Comparison of ENCODE assay signal across 11 cellular contexts in genomic region chr9:128092199-128092977, GRCh38. TPM values are rescaled to one million over a fixed set of nuclear protein-coding genes. Genes with fewer than 3 reads are reported as not detected.
DNase-seq lines count a peak whose midpoint lies in the region; ATAC-seq and TF ChIP-seq lines count a peak whose summit lies in the region.
"Had no signal": no experiment of that assay in that cellular context is flagged by ENCODE, and none has a peak within 500 bp of the region (broad histone marks: within the 10 kb centered on the region; RNA-seq: fewer than 3 reads in every experiment).

No MANE protein-coding gene starts in this region.

- H3K9ac ChIP-seq in neural cell (ENCODE audit: low read length) = peak overlapping the region; percentile 74

- no peaks in the 10 kb centered on the region for H3K9me3 ChIP-seq in neural cell (ENCODE audit: low read length)
- H3K9me3 ChIP-seq: heart right ventricle had no signal

- no peaks in the 10 kb centered on the region for H3K9me2 ChIP-seq in neural cell (ENCODE audit: insufficient read depth, low read length)

- peak overlapping the region; percentile 62 for H3K4me3 ChIP-seq in neural cell (ENCODE audit: low read length)

- H4K20me1 ChIP-seq in neural cell (ENCODE audit: insufficient read depth) = no peaks in the 10 kb centered on the region

- H3K27me3 Mint-ChIP-seq in stimulated activated naive CD8-positive, alpha-beta T cell treated with anti-CD3 and anti-CD28 coated beads, Interleukin-15, Interleukin-2, amounts not matched to agents 100 ng/mL and 50 ng/mL, for 24 hours = no peaks in the 10 kb centered on the region

- peaks cover 30% of the 10 kb centered on the region for H3K36me3 Mint-ChIP-seq in stimulated activated naive CD8-positive, alpha-beta T cell treated with anti-CD3 and anti-CD28 coated beads, Interleukin-15, Interleukin-2, amounts not matched to agents 100 ng/mL and 50 ng/mL, for 24 hours (ENCODE audit: low read depth)

- H3K79me2 ChIP-seq in neural cell (replicated peaks; ENCODE audit: insufficient read depth, low read length) = peaks cover 31% of the 10 kb centered on the region

- peak overlapping the region; percentile 93 for H3K27ac Mint-ChIP-seq in stimulated activated naive CD8-positive, alpha-beta T cell treated with anti-CD3 and anti-CD28 coated beads, Interleukin-15, Interleukin-2, amounts not matched to agents 100 ng/mL and 50 ng/mL, for 24 hours

- DNase-seq in stimulated activated naive CD8-positive, alpha-beta T cell treated with anti-CD3 and anti-CD28 coated beads, Interleukin-15, Interleukin-2, amounts not matched to agents 100 U/mL and 50 U/mL, for 24 hours = no peak
- DNase-seq in hypothalamus (lab: John Stamatoyannopoulos, UW) (no peak), GF-D8 (lab: John Stamatoyannopoulos, UW) (no peak), HuH-7 (ENCODE audit: low spot score) (no peak)
- DNase-seq: amniotic stem cell, heart right ventricle, NCI-H1417 had no signal

- H3F3A ChIP-seq in neural cell (ENCODE audit: insufficient read depth, low read length, poor library complexity, severe bottlenecking) = peaks cover 7% of the 10 kb centered on the region

- peak overlapping the region; percentile 42 for H3K4me3 Mint-ChIP-seq in stimulated activated naive CD8-positive, alpha-beta T cell treated with anti-CD3 and anti-CD28 coated beads, Interleukin-15, Interleukin-2, amounts not matched to agents 100 ng/mL and 50 ng/mL, for 24 hours

- no peaks in the 10 kb centered on the region for H3K9me3 Mint-ChIP-seq in stimulated activated naive CD8-positive, alpha-beta T cell treated with anti-CD3 and anti-CD28 coated beads, Interleukin-15, Interleukin-2, amounts not matched to agents 100 ng/mL and 50 ng/mL, for 24 hours

- H3K27ac ChIP-seq in cingulate gyrus (ENCODE audit: low read depth, low read length) = peak overlapping the region; percentile 89
- H3K27ac ChIP-seq in neural cell (ENCODE audit: low read length) = peak overlapping the region; percentile 95

- peaks cover 84% of the 10 kb centered on the region for H3K4me1 Mint-ChIP-seq in stimulated activated naive CD8-positive, alpha-beta T cell treated with anti-CD3 and anti-CD28 coated beads, Interleukin-15, Interleukin-2, amounts not matched to agents 100 ng/mL and 50 ng/mL, for 24 hours (ENCODE audit: low read depth)

- H3K36me3 ChIP-seq in neural cell (ENCODE audit: insufficient read depth, low read length) = no peaks in the 10 kb centered on the region

- TF ChIP-seq RAD21 in neural cell (conservative IDR thresholded peaks at IDR 0.05) = no peak

- no peak for TF ChIP-seq EP300 in neural cell (conservative IDR thresholded peaks at IDR 0.05; ENCODE audit: poor library complexity, severe bottlenecking)

- TF ChIP-seq CTCF in neural cell (IDR thresholded peaks at IDR 0.05; ENCODE audit: poor library complexity, severe bottlenecking) = no peak

- H3K27me3 ChIP-seq in neural cell (ENCODE audit: insufficient read depth, low read depth, low read length) = no peaks in the 10 kb centered on the region
- H3K27me3 ChIP-seq: heart right ventricle had no signal

- peak overlapping the region; percentile 91 for H3K4me2 ChIP-seq in neural cell (ENCODE audit: low read length)

- ATAC-seq in stimulated activated naive CD8-positive, alpha-beta T cell treated with anti-CD3 and anti-CD28 coated beads, Interleukin-15, Interleukin-2, amounts not matched to agents 100 U/mL and 50 U/mL, for 24 hours = no peak
- no peak for ATAC-seq in GM21528 (IDR thresholded peaks at IDR 0.05; ENCODE audit: low FRiP score, unreplicated experiment)
- ATAC-seq: heart right ventricle had no signal

- no peak overlapping the region for H2AFZ ChIP-seq in neural cell (ENCODE audit: low read depth, low read length)

TF ChIP-seq in neural cell, 6 proteins besides CTCF, POLR2A, EP300 and RAD21:
- TF ChIP-seq POLR2AphosphoS5 (IDR thresholded peaks at IDR 0.05) = no peak
TF ChIP-seq in neural cell: peak in this region for 0.

RNA-seq across cellular contexts. Expression of gene SLC25A25, which starts 24.4 kb away (rescaled TPM):
- 43.7 and 50.7 TPM in 2 replicates for polyA plus RNA-seq in neural cell
- polyA minus RNA-seq in neural cell = 63.3 and 67.7 TPM in 2 replicates

RNA-seq across cellular contexts. Expression of gene NAIF1, which starts 25.3 kb away (rescaled TPM):
- 9.9 and 10.2 TPM in 2 replicates for polyA plus RNA-seq in neural cell
- 13.1 and 13.4 TPM in 2 replicates for polyA minus RNA-seq in neural cell

RNA-seq across cellular contexts. Expression of gene PTGES2, which starts 35.1 kb away (rescaled TPM):
- 55.9 and 68.0 TPM in 2 replicates for polyA plus RNA-seq in neural cell
- polyA minus RNA-seq in neural cell = 47.6 and 57.5 TPM in 2 replicates

RNA-seq across cellular contexts. Expression of gene LCN2, which starts 56.9 kb away (rescaled TPM):
- polyA plus RNA-seq in neural cell = not detected in 2 replicates
- polyA minus RNA-seq in neural cell = not detected in 2 replicates
